Comparison of ENCODE assay signal across 20 cellular contexts in genomic region chr20:53122853-53123252, GRCh38.
DNase-seq lines count a peak whose midpoint lies in the region; ATAC-seq and TF ChIP-seq lines count a peak whose summit lies in the region.
"Had no signal": no experiment of that assay in that cellular context is flagged by ENCODE, and none has a peak within 500 bp of the region (broad histone marks: within the 10 kb centered on the region; RNA-seq: fewer than 3 reads in every experiment).

No MANE protein-coding gene starts in this region.

- no peak overlapping the region for H3K27ac Mint-ChIP-seq in MCF 10A (ENCODE audit: low read depth, unreplicated experiment)
- H3K27ac Mint-ChIP-seq in nephron progenitor cell: peak overlapping the region; percentile 4
- H3K27ac Mint-ChIP-seq in mesothelial cell of epicardium: no peak overlapping the region
- H3K27ac Mint-ChIP-seq: GM23338, HFFc6 had no signal

- no peak overlapping the region for H3K4me2 ChIP-seq in OCI-LY7 (ENCODE audit: low read length)
- H3K4me2 ChIP-seq: A549, GM23338 had no signal

- H3K9me3 ChIP-seq in breast epithelium: no peaks in the 10 kb centered on the region
- H3K9me3 ChIP-seq in OCI-LY7 (ENCODE audit: low read length): no peaks in the 10 kb centered on the region
- H3K9me3 ChIP-seq in upper lobe of right lung: no peaks in the 10 kb centered on the region
- H3K9me3 ChIP-seq: A549 had no signal

- no peak overlapping the region for H3K4me3 Mint-ChIP-seq in MCF 10A (ENCODE audit: unreplicated experiment)
- no peak overlapping the region for H3K4me3 Mint-ChIP-seq in nephron progenitor cell
- H3K4me3 Mint-ChIP-seq in mesothelial cell of epicardium: no peak overlapping the region
- H3K4me3 Mint-ChIP-seq: GM23338, HFFc6 had no signal

- H3K36me3 ChIP-seq in breast epithelium: no peaks in the 10 kb centered on the region
- no peaks in the 10 kb centered on the region for H3K36me3 ChIP-seq in OCI-LY7 (ENCODE audit: insufficient read depth, low read length)
- H3K36me3 ChIP-seq in upper lobe of right lung: no peaks in the 10 kb centered on the region

- H3K27me3 Mint-ChIP-seq in MCF 10A (ENCODE audit: insufficient read depth, unreplicated experiment) (no peaks in the 10 kb centered on the region), nephron progenitor cell (ENCODE audit: low read depth, poor library complexity) (peaks cover 4% of the 10 kb centered on the region), mesothelial cell of epicardium (ENCODE audit: low read depth) (no peaks in the 10 kb centered on the region)

- peak overlapping the region; percentile 4; the same call in 1 of the 2 replicates for H2AFZ ChIP-seq in OCI-LY7 (ENCODE audit: low read length)
- H2AFZ ChIP-seq: GM23338 had no signal

- intact Hi-C loops in breast epithelium (cut with DNase I; ENCODE audit: low total_unique reads): no loop called here
- intact Hi-C loops in MCF 10A (cut with micrococcal nuclease): no loop called here
- intact Hi-C loops in OCI-LY7 (cut with micrococcal nuclease; ENCODE audit: unreplicated experiment): no loop called here
- intact Hi-C loops in upper lobe of right lung (cut with DNase I): no loop called here

- no peak for TF ChIP-seq POLR2A in breast epithelium (IDR thresholded peaks at IDR 0.05)

- H3K27me3 ChIP-seq in breast epithelium: no peaks in the 10 kb centered on the region
- H3K27me3 ChIP-seq in upper lobe of right lung: no peaks in the 10 kb centered on the region

- H3K79me2 ChIP-seq in OCI-LY7 (ENCODE audit: insufficient read depth, low read depth, low read length): no peaks in the 10 kb centered on the region

- H3K4me3 ChIP-seq in breast epithelium (no peak overlapping the region), OCI-LY7 (ENCODE audit: low read depth, low read length, poor library complexity, severe bottlenecking) (no peak overlapping the region), upper lobe of right lung (no peak overlapping the region)
- H3K4me3 ChIP-seq: A549, GM23338 had no signal

- TF ChIP-seq CTCF in breast epithelium (IDR thresholded peaks at IDR 0.05) (no peak), MCF 10A (IDR thresholded peaks at IDR 0.05; ENCODE audit: unreplicated experiment) (no peak), OCI-LY7 (conservative IDR thresholded peaks at IDR 0.05; ENCODE audit: low read length) (no peak), nephron progenitor cell (IDR thresholded peaks at IDR 0.05) (no peak), mesothelial cell of epicardium (IDR thresholded peaks at IDR 0.05; ENCODE audit: unreplicated experiment) (no peak), upper lobe of right lung (IDR thresholded peaks at IDR 0.05) (no peak)

- H3K4me1 Mint-ChIP-seq in MCF 10A (ENCODE audit: insufficient read depth, unreplicated experiment) (peaks cover 4% of the 10 kb centered on the region), nephron progenitor cell (peaks cover 33% of the 10 kb centered on the region), mesothelial cell of epicardium (peaks cover 13% of the 10 kb centered on the region)

- peak; percentile 20 for DNase-seq in NOMO-1 treated with DMSO at 0.1 percent for 48 hours (lab: John Stamatoyannopoulos, UW; ENCODE audit: unreplicated experiment)
- DNase-seq in NOMO-1 treated with dmso at 0.1 percent for 144 hours (lab: John Stamatoyannopoulos, UW; ENCODE audit: unreplicated experiment): no peak
- DNase-seq in breast epithelium (ENCODE audit: low spot score in 2 of 2): no peak
- DNase-seq in MCF 10A (ENCODE audit: unreplicated experiment): no peak
- no peak for DNase-seq in OCI-LY7 (ENCODE audit: low spot score)
- no peak for DNase-seq in nephron progenitor cell
- DNase-seq in mesothelial cell of epicardium (ENCODE audit: low spot score in 2 of 2, unreplicated experiment in 2 of 2): no peak
- DNase-seq in upper lobe of right lung: no peak
- DNase-seq: AML-193; CD4-positive, alpha-beta memory T cell; DMS153; DMS79; GF-D8; HFFc6 had no signal

- H3K9me3 Mint-ChIP-seq in MCF 10A (ENCODE audit: unreplicated experiment): no peaks in the 10 kb centered on the region
- peaks cover 7% of the 10 kb centered on the region for H3K9me3 Mint-ChIP-seq in nephron progenitor cell
- peaks cover 4% of the 10 kb centered on the region for H3K9me3 Mint-ChIP-seq in mesothelial cell of epicardium

- peak overlapping the region; percentile 11 to 58 for H3K27ac ChIP-seq in breast epithelium
- no peak overlapping the region for H3K27ac ChIP-seq in OCI-LY7 (ENCODE audit: low read depth, low read length, poor library complexity, severe bottlenecking)
- H3K27ac ChIP-seq in upper lobe of right lung: no peak overlapping the region
- H3K27ac ChIP-seq: 22Rv1, A549, C4-2B had no signal

- BruUV-seq in MCF 10A (replicated peaks; lab: Mats Ljungman, UMichigan): no TSS peak
- BruUV-seq in OCI-LY7 (replicated peaks; lab: Mats Ljungman, UMichigan): no TSS peak

- no peak for ATAC-seq in upper lobe of right lung
- ATAC-seq: A549, GM23338, HCT116, HepG2 had no signal

- H3K36me3 Mint-ChIP-seq in MCF 10A (ENCODE audit: insufficient read depth, unreplicated experiment) (no peaks in the 10 kb centered on the region), nephron progenitor cell (ENCODE audit: low read depth) (peaks cover 36% of the 10 kb centered on the region), mesothelial cell of epicardium (peaks cover 4% of the 10 kb centered on the region)
- H3K36me3 Mint-ChIP-seq: CD4-positive, alpha-beta memory T cell had no signal

- H3K4me1 ChIP-seq in breast epithelium (peaks cover 0 to 4% of the 10 kb centered on the region in 2 donors), OCI-LY7 (ENCODE audit: insufficient read depth, low read length, poor library complexity, severe bottlenecking) (peaks cover 25% of the 10 kb centered on the region), upper lobe of right lung (no peaks in the 10 kb centered on the region)
- H3K4me1 ChIP-seq: A549 had no signal

- POLR2A ChIA-PET in MCF 10A (lab: Yijun Ruan, JAX): no interaction called here
- POLR2A ChIA-PET in OCI-LY7 (lab: Charles Lee): interaction anchor here (1.0 kb wide), 1 partner anchor 10 kb away, joined by 4 read pairs; no protein-coding TSS in a partner anchor

- no peaks in the 10 kb centered on the region for H3K9me2 ChIP-seq in OCI-LY7 (ENCODE audit: insufficient read depth, low read length)

- CTCF ChIA-PET in MCF 10A (lab: Yijun Ruan, JAX) (no interaction called here), OCI-LY7 (lab: Charles Lee; ENCODE audit: unreplicated experiment) (interaction anchor here (1.4 kb wide), 1 partner anchor 16 kb away, joined by 3 read pairs; no protein-coding TSS in a partner anchor)

- no peaks in the 10 kb centered on the region for H4K20me1 ChIP-seq in OCI-LY7 (ENCODE audit: insufficient read depth, low read length)

Comparison
In these comparisons a context has a peak if more than half of its experiments do, and no peak if none do; other contexts are left out.
1. H3K27ac ChIP-seq: peak in breast epithelium (2 of 2); none in OCI-LY7 (single experiment) and upper lobe of right lung (single experiment).